In genomic region chr1:146318715-146319114, GRCh38 we compare ENCODE assay signal across 6 cellular contexts.
DNase-seq lines count a peak whose midpoint lies in the region; ATAC-seq and TF ChIP-seq lines count a peak whose summit lies in the region.
"Not testable (repeated sequence)": the region's sequence is repeated elsewhere in the genome, so short reads cannot be mapped to it uniquely, and the experiment has no call there.

No MANE protein-coding gene starts in this region.

- not testable (repeated sequence) for TF ChIP-seq CTCF in left lung (IDR thresholded peaks at IDR 0.05); right lobe of liver (IDR thresholded peaks at IDR 0.05); upper lobe of left lung (IDR thresholded peaks at IDR 0.05); upper lobe of right lung (IDR thresholded peaks at IDR 0.05)

- TF ChIP-seq POLR2A in right lobe of liver (IDR thresholded peaks at IDR 0.05); upper lobe of left lung (IDR thresholded peaks at IDR 0.05): not testable (repeated sequence)

- H3K4me1 ChIP-seq in left lung, right lobe of liver, upper lobe of left lung, upper lobe of right lung: not testable (repeated sequence)

- DNase-seq in left ventricle myocardium superior, left lung, right lobe of liver, upper lobe of left lung, upper lobe of right lung: not testable (repeated sequence)

- H3K27me3 ChIP-seq in left lung, right lobe of liver, upper lobe of left lung, upper lobe of right lung: not testable (repeated sequence)

- intact Hi-C loops in left ventricle myocardium superior (cut with micrococcal nuclease); left lung (cut with DNase I); right lobe of liver (cut with DNase I); upper lobe of right lung (cut with DNase I): not testable (repeated sequence)

- not testable (repeated sequence) for H3K36me3 ChIP-seq in left lung, right lobe of liver, upper lobe of left lung, upper lobe of right lung

- WGBS in right lobe of liver (ENCODE audit: insufficient coverage, low coverage, low lambda C conversion rate, missing lambda C conversion rate) = no CpG with 5 or more reads among the region's 4 CpGs
- WGBS in upper lobe of left lung, 2 donors = 61 to 100% methylated on average over 1 to 2 of the region's 4 CpGs

- H3K4me3 ChIP-seq in left lung, right lobe of liver, upper lobe of left lung, upper lobe of right lung: not testable (repeated sequence)

- TF ChIP-seq EP300 in upper lobe of left lung (IDR thresholded peaks at IDR 0.05) = not testable (repeated sequence)

- not testable (repeated sequence) for H3K27ac ChIP-seq in left lung, right lobe of liver, upper lobe of left lung, upper lobe of right lung

- peak; percentile 27; the same call in 1 of the 3 replicates for ATAC-seq in SK-N-SH treated with all-trans-retinoic acid at 6 μM for 48 hours
- ATAC-seq in left ventricle myocardium superior = peak; percentile 22
- peak; percentile 25 for ATAC-seq in left lung
- ATAC-seq in right lobe of liver = peak in 3 of 4 donors; percentile 12 to 38 (median 17)
- ATAC-seq in upper lobe of left lung (ENCODE audit: low FRiP score in 2 of 2) = peak; percentile 15 to 48
- peak; percentile 62 for ATAC-seq in upper lobe of right lung

- not testable (repeated sequence) for H3K9me3 ChIP-seq in left lung, right lobe of liver, upper lobe of left lung, upper lobe of right lung
